ENCODE assay signal across 8 cellular contexts in genomic region chr7:71733108-71733870, GRCh38.
DNase-seq lines count a peak whose midpoint lies in the region; ATAC-seq, FAIRE-seq and TF ChIP-seq lines count a peak whose summit lies in the region.

No MANE protein-coding gene starts in this region.

- H3K4me3 ChIP-seq in NB4 (ENCODE audit: low read depth, low read length), result no peak overlapping the region
- H3K4me3 ChIP-seq in K562, result no peak overlapping the region
- peak overlapping the region; percentile 61 for H3K4me3 ChIP-seq in iPS-15b (ENCODE audit: low read depth, low read length)
- no peak overlapping the region for H3K4me3 ChIP-seq in skeletal muscle cell (ENCODE audit: low read depth, low read length)

- no peak for ATAC-seq in activated CD4-positive, CD25-positive, alpha-beta regulatory T cell treated with anti-CD3 and anti-CD28 coated beads, Interleukin-2, amount 50 U/mL, for 24 hours
- ATAC-seq in K562, result peak; percentile 94
- no peak for ATAC-seq in HG02970 (IDR thresholded peaks at IDR 0.05; ENCODE audit: low FRiP score, unreplicated experiment)

- TF ChIP-seq POLR2A in NB4 (IDR thresholded peaks at IDR 0.05; ENCODE audit: extremely low read depth, insufficient read length), result no peak
- TF ChIP-seq POLR2A in K562 (conservative IDR thresholded peaks at IDR 0.05), result no peak

- CTCF ChIA-PET in K562 (lab: Yijun Ruan, JAX; ENCODE audit: low intra/inter-chr PET ratio), result interaction anchor here (0.6 to 2.5 kb wide), 3 partner anchors 8 to 904 kb away, joined by 3 to 27 read pairs (median 21); no protein-coding TSS in a partner anchor

- H3K4me2 ChIP-seq in K562 (ENCODE audit: insufficient read depth, low read length), result no peak overlapping the region

- TF ChIP-seq EP300 in K562 (IDR thresholded peaks at IDR 0.05; ENCODE audit: low read length), result no peak

- peak; percentile 82 to 90 for TF ChIP-seq RAD21 in K562 (CRISPR knock-in tag; conservative IDR thresholded peaks at IDR 0.05 in 1 of 2, IDR thresholded peaks at IDR 0.05 in 1 of 2)

- H3K9ac ChIP-seq in K562 (ENCODE audit: insufficient read depth in 1 of 2, low read depth in 2 of 2, low read length in 2 of 2) (no peak overlapping the region), iPS-15b (ENCODE audit: low read depth, low read length) (no peak overlapping the region)

- no peaks in the 10 kb centered on the region; a peak in 1 of 5 replicates for H3K27me3 ChIP-seq in K562 (ENCODE audit: control insufficient read depth in 2 of 2, insufficient read depth in 2 of 2, low read length in 2 of 2)
- no peaks in the 10 kb centered on the region for H3K27me3 ChIP-seq in iPS-15b (ENCODE audit: control insufficient read depth, insufficient read depth, low read length)

- H2AFZ ChIP-seq in K562 (ENCODE audit: low read depth, low read length), result no peak overlapping the region

- FAIRE-seq in K562 (lab: Jason Lieb, UNC), result peak; percentile 84

- POLR2A ChIA-PET in K562 (lab: Yijun Ruan, JAX), result no interaction called here

- no peaks in the 10 kb centered on the region for H3K9me1 ChIP-seq in K562 (ENCODE audit: control insufficient read depth, insufficient read depth, low read length)

- 0% methylated on average over 26 of the region's 29 CpGs for WGBS in K562 (ENCODE audit: insufficient coverage, low coverage, missing lambda C conversion rate)

- H3K27ac ChIP-seq in K562 (ENCODE audit: extremely low read depth, low read depth, low read length), result no peak overlapping the region

- intact Hi-C loops in K562 (cut with micrococcal nuclease), result loop anchor here (1.0 kb wide), 1 partner anchor 876 kb away; no protein-coding TSS in a partner anchor

- H3K79me2 ChIP-seq in K562 (ENCODE audit: control insufficient read depth, insufficient read depth, low read length), result no peaks in the 10 kb centered on the region

- BruUV-seq in K562 (replicated peaks; lab: Mats Ljungman, UMichigan), result no TSS peak

- H3K36me3 ChIP-seq in K562 (ENCODE audit: control insufficient read depth, insufficient read depth, low read length) (no peaks in the 10 kb centered on the region), iPS-15b (ENCODE audit: control insufficient read depth, insufficient read depth, low read length) (no peaks in the 10 kb centered on the region)

- H3K9me3 ChIP-seq in K562 (replicated peaks; ENCODE audit: control insufficient read depth, insufficient read depth, low read depth, low read length), result no peaks in the 10 kb centered on the region
- H3K9me3 ChIP-seq in iPS-15b (ENCODE audit: control insufficient read depth, insufficient read depth, low read length), result no peaks in the 10 kb centered on the region

- H3K4me1 ChIP-seq in K562 (replicated peaks in 1 of 2; ENCODE audit: control insufficient read depth in 2 of 2, insufficient read depth in 2 of 2, low read length in 2 of 2), result peaks cover 0 to 4% of the 10 kb centered on the region in 2 experiments; a peak in 1 of 5 replicates
- H3K4me1 ChIP-seq in iPS-15b (ENCODE audit: control insufficient read depth, insufficient read depth, low read length), result no peaks in the 10 kb centered on the region

- peak; percentile 21 for DNase-seq in activated CD4-positive, CD25-positive, alpha-beta regulatory T cell treated with anti-CD3 and anti-CD28 coated beads, Interleukin-2, amount 50 U/mL, for 16 hours (ENCODE audit: low read depth, low spot score)
- DNase-seq in NB4 (ENCODE audit: low read depth) (peak; percentile 83), T-helper 2 cell (peak in 4 of 5 experiments; percentile 27 to 56 (median 37)), K562 (ENCODE audit: extremely low read depth in 1 of 4, low spot score in 3 of 4) (peak; percentile 83 to 88 (median 86)), skeletal muscle cell (ENCODE audit: low read depth) (peak; percentile 6)

- TF ChIP-seq CTCF in NB4 (IDR thresholded peaks at IDR 0.05; ENCODE audit: low read depth, low read length) (peak; percentile 69), K562 (IDR thresholded peaks at IDR 0.05 in 2 of 3, conservative IDR thresholded peaks at IDR 0.05 in 1 of 3; ENCODE audit: insufficient read depth in 2 of 3, low read depth in 1 of 3, low read length in 3 of 3) (peak; percentile 85 to 92 (median 86))

- in situ Hi-C loops in K562 (cut with MboI), result no loop called here

- H4K20me1 ChIP-seq in K562 (replicated peaks; ENCODE audit: control insufficient read depth, insufficient read depth, low read length), result no peaks in the 10 kb centered on the region

TF ChIP-seq in K562, 482 proteins besides CTCF, POLR2A, EP300 and RAD21 (continues in another document):
- TF ChIP-seq RB1 (IDR thresholded peaks at IDR 0.05; ENCODE audit: low read depth), result peak; percentile 81
- TF ChIP-seq CTCFL (IDR thresholded peaks at IDR 0.05; ENCODE audit: borderline replicate concordance, insufficient read depth, low read depth, low read length, poor library complexity, severe bottlenecking), result peak; percentile 36
- peak; percentile 22; the same call in 1 of the 2 replicates for TF ChIP-seq L3MBTL2 (IDR thresholded peaks at IDR 0.05)
- peak; percentile 96 for TF ChIP-seq SMC3 (conservative IDR thresholded peaks at IDR 0.05; ENCODE audit: insufficient read depth, low read depth, low read length)
- TF ChIP-seq ATF7 (IDR thresholded peaks at IDR 0.05), result 0 out of 2 replicates have a peak, but pooled peaks have one; percentile 11
- TF ChIP-seq E2F6 (IDR thresholded peaks at IDR 0.05; ENCODE audit: borderline replicate concordance in 1 of 2, extremely low read depth in 1 of 2, insufficient read depth in 1 of 2, insufficient read length in 1 of 2, low read depth in 1 of 2, low read length in 1 of 2, poor library complexity in 1 of 2, severe bottlenecking in 1 of 2), result peak in 1 of 2 experiments; percentile 27
- TF ChIP-seq DEAF1 (CRISPR knock-in tag; IDR thresholded peaks at IDR 0.05), result peak; percentile 64
- TF ChIP-seq ZNF165 (CRISPR knock-in tag; IDR thresholded peaks at IDR 0.05; ENCODE audit: borderline replicate concordance), result no peak
- TF ChIP-seq ARID2 (IDR thresholded peaks at IDR 0.05), result peak; percentile 39; the same call in 1 of the 2 replicates
- no peak for TF ChIP-seq ZNF253 (CRISPR knock-in tag; conservative IDR thresholded peaks at IDR 0.05)
- TF ChIP-seq DACH1 (IDR thresholded peaks at IDR 0.05; ENCODE audit: partially characterized antibody), result peak; percentile 19
- TF ChIP-seq FOXK1 (CRISPR knock-in tag; IDR thresholded peaks at IDR 0.05; ENCODE audit: borderline replicate concordance), result no peak
- peak; percentile 72; the same call in 1 of the 2 replicates for TF ChIP-seq STAG1 (CRISPR knock-in tag; IDR thresholded peaks at IDR 0.05; ENCODE audit: borderline replicate concordance)
- no peak for TF ChIP-seq ZSCAN32 (CRISPR knock-in tag; IDR thresholded peaks at IDR 0.05)
- peak; percentile 74 for TF ChIP-seq PCBP1 (IDR thresholded peaks at IDR 0.05; ENCODE audit: low read depth, low read length, poor library complexity, severe bottlenecking)
- TF ChIP-seq TFAP4 (CRISPR knock-in tag; IDR thresholded peaks at IDR 0.05; ENCODE audit: borderline replicate concordance), result peak; percentile 83
- TF ChIP-seq RBM17 (IDR thresholded peaks at IDR 0.05; ENCODE audit: borderline replicate concordance, low read depth, low read length), result no peak
- peak; percentile 60; the same call in 1 of the 2 replicates for TF ChIP-seq XRCC5 (IDR thresholded peaks at IDR 0.05; ENCODE audit: low read depth, low read length)

Comparison
In these comparisons a context has a peak if more than half of its experiments do, and no peak if none do; other contexts are left out.
1. DNase-seq: peak in every context shown above with its lines; median percentile 86 in K562; 83 in NB4; 37 in T-helper 2 cell; 21 in activated CD4-positive, CD25-positive, alpha-beta regulatory T cell treated with anti-CD3 and anti-CD28 coated beads, Interleukin-2, amount 50 U/mL, for 16 hours; 6 in skeletal muscle cell.